8 cellular contexts compared by ENCODE assay signal in genomic region chr4:121697626-121698025, GRCh38. TPM values are rescaled to one million over a fixed set of nuclear protein-coding genes. Genes with fewer than 3 reads are reported as not detected.
DNase-seq lines count a peak whose midpoint lies in the region; ATAC-seq, FAIRE-seq and TF ChIP-seq lines count a peak whose summit lies in the region.

No MANE protein-coding gene starts in this region.

- no peak for TF ChIP-seq CTCF in HepG2 (CRISPR knock-in tag; IDR thresholded peaks at IDR 0.05)
- no peak for TF ChIP-seq CTCF in upper lobe of right lung (IDR thresholded peaks at IDR 0.05)

- H3K4me3 ChIP-seq in HepG2 (replicated peaks in 1 of 3; ENCODE audit: insufficient read depth in 1 of 3, low read depth in 2 of 3, low read length in 3 of 3) (peak overlapping the region; percentile 80 to 97 (median 97)), upper lobe of right lung (peak overlapping the region; percentile 80)

- H3K27me3 ChIP-seq in HepG2 (ENCODE audit: control insufficient read depth in 1 of 2, insufficient read depth in 2 of 2, low read length in 2 of 2) (peaks cover 0 to 17% of the 10 kb centered on the region in 2 experiments; a peak in 4 of 5 replicates), upper lobe of right lung (no peaks in the 10 kb centered on the region)

- no peak for TF ChIP-seq RAD21 in HepG2 (CRISPR knock-in tag; IDR thresholded peaks at IDR 0.05)

- no peaks in the 10 kb centered on the region; the same call in 1 of the 2 replicates for H3K9me3 ChIP-seq in HepG2 (ENCODE audit: low read length)
- no peaks in the 10 kb centered on the region for H3K9me3 ChIP-seq in upper lobe of right lung

- intact Hi-C loops in HepG2 (cut with micrococcal nuclease; ENCODE audit: unreplicated experiment) (loop anchor here (1.0 to 5.0 kb wide), 2 partner anchors 29 to 175 kb away; partner anchors contain the start of gene BBS7), upper lobe of right lung (cut with DNase I) (no loop called here)

- POLR2A ChIA-PET in HepG2 (lab: Yijun Ruan, JAX) = interaction anchor here (1.6 to 2.0 kb wide), 4 partner anchors 11 to 55 kb away, joined by 7 to 38 read pairs (median 11); no protein-coding TSS in a partner anchor

- peaks cover 15% of the 10 kb centered on the region for H4K20me1 ChIP-seq in HepG2 (ENCODE audit: insufficient read depth, low read length)

- peak; percentile 5 for DNase-seq in NCI-H748 (lab: John Stamatoyannopoulos, UW; ENCODE audit: unreplicated experiment)
- no peak for DNase-seq in NCI-H748 treated with DMSO at 0.1 percent for 48 hours (lab: John Stamatoyannopoulos, UW)
- DNase-seq in activated naive CD4-positive, alpha-beta T cell treated with anti-CD3 and anti-CD28 coated beads, Interleukin-2, amount 50 U/mL, for 72 hours (ENCODE audit: low spot score in 2 of 2) = no peak
- no peak for DNase-seq in HepG2 (ENCODE audit: low spot score)
- DNase-seq in upper lobe of right lung = no peak
- DNase-seq in cortex of kidney (lab: John Stamatoyannopoulos, UW) = no peak

- no peak for FAIRE-seq in HepG2 (lab: Jason Lieb, UNC)

- peaks cover 37% of the 10 kb centered on the region for H3K79me2 ChIP-seq in HepG2 (ENCODE audit: insufficient read depth, low read length)

- no peak overlapping the region for H2AFZ ChIP-seq in HepG2 (ENCODE audit: low read length)

- WGBS in HepG2 (ENCODE audit: low lambda C conversion rate) = 14% methylated on average over 9 of the region's 9 CpGs

- CTCF ChIA-PET in HepG2 (lab: Yijun Ruan, JAX; ENCODE audit: low intra/inter-chr PET ratio, low total read pairs) = interaction anchor here (1.0 kb wide), 1 partner anchor 29 kb away, joined by 4 read pairs; no protein-coding TSS in a partner anchor

- no peaks in the 10 kb centered on the region for H3K36me3 ChIP-seq in HepG2 (replicated peaks in 1 of 2; ENCODE audit: control insufficient read depth in 1 of 2, insufficient read depth in 2 of 2, low read length in 2 of 2)
- peaks cover 7% of the 10 kb centered on the region for H3K36me3 ChIP-seq in upper lobe of right lung

- ATAC-seq in HG03066 (IDR thresholded peaks at IDR 0.05; ENCODE audit: low read depth, unreplicated experiment) (peak; percentile 20), HepG2 (peak; percentile 11), upper lobe of right lung (no peak), HG03175 (IDR thresholded peaks at IDR 0.05; ENCODE audit: unreplicated experiment) (no peak)
- ATAC-seq in activated naive CD4-positive, alpha-beta T cell treated with anti-CD3 and anti-CD28 coated beads, Interleukin-2, amount 50 U/mL, for 72 hours = no peak

- no peaks in the 10 kb centered on the region for H3K9me3 Mint-ChIP-seq in activated naive CD4-positive, alpha-beta T cell treated with anti-CD3 and anti-CD28 coated beads, Interleukin-2, amount 50 U/mL, for 72 hours

- TF ChIP-seq POLR2A in HepG2 (IDR thresholded peaks at IDR 0.05; ENCODE audit: insufficient read depth in 1 of 2, low read depth in 2 of 2, low read length in 2 of 2) = no peak

- peak overlapping the region; percentile 91 for H3K4me2 ChIP-seq in HepG2 (ENCODE audit: low read depth, low read length)

- no peak overlapping the region for H3K27ac ChIP-seq in HepG2 (ENCODE audit: extremely low read length, insufficient read depth, low read length)
- H3K27ac ChIP-seq in upper lobe of right lung = peak overlapping the region; percentile 97

- BruUV-seq in HepG2 (replicated peaks; lab: Mats Ljungman, UMichigan) = no TSS peak

- TF ChIP-seq EP300 in HepG2 (IDR thresholded peaks at IDR 0.05; ENCODE audit: low read depth in 2 of 2, low read length in 2 of 2) = no peak
- TF ChIP-seq EP300 in HepG2 (CRISPR knock-in tag; IDR thresholded peaks at IDR 0.05; ENCODE audit: borderline replicate concordance) = no peak

- peak overlapping the region; percentile 79 to 87 for H3K27ac Mint-ChIP-seq in activated naive CD4-positive, alpha-beta T cell treated with anti-CD3 and anti-CD28 coated beads, Interleukin-2, amount 50 U/mL, for 72 hours

- H3K4me1 ChIP-seq in HepG2 (ENCODE audit: insufficient read depth, low read length) (peaks cover 39% of the 10 kb centered on the region), upper lobe of right lung (peaks cover 34% of the 10 kb centered on the region)

- peaks cover 5 to 6% of the 10 kb centered on the region in 2 donors for H3K36me3 Mint-ChIP-seq in activated naive CD4-positive, alpha-beta T cell treated with anti-CD3 and anti-CD28 coated beads, Interleukin-2, amount 50 U/mL, for 72 hours

- peak overlapping the region; percentile 88 for H3K9ac ChIP-seq in HepG2 (ENCODE audit: insufficient read depth, low read depth, low read length)

- in situ Hi-C loops in HepG2 (cut with HindIII; ENCODE audit: extremely low pct_ligation_motif_present, low pct_unique_long_range_greater_than_20kb) = no loop called here

TF ChIP-seq in HepG2, 621 proteins besides CTCF, POLR2A, EP300 and RAD21:
- no peak for TF ChIP-seq ZBTB25 (CRISPR knock-in tag; IDR thresholded peaks at IDR 0.05)
- 0 out of 2 replicates have a peak, but pooled peaks have one; percentile 58 for TF ChIP-seq CBX2 (IDR thresholded peaks at IDR 0.05; ENCODE audit: low read depth, low read length)
- no peak for TF ChIP-seq CBX2 (CRISPR knock-in tag; IDR thresholded peaks at IDR 0.05; ENCODE audit: low read depth)
- TF ChIP-seq ZMAT3 (CRISPR knock-in tag; conservative IDR thresholded peaks at IDR 0.05) = no peak
- no peak for TF ChIP-seq NR2F1 (CRISPR knock-in tag; IDR thresholded peaks at IDR 0.05)
- TF ChIP-seq KDM2A (CRISPR knock-in tag; IDR thresholded peaks at IDR 0.05; ENCODE audit: borderline replicate concordance, low read depth) = no peak
TF ChIP-seq in HepG2: peak in this region for 1.

RNA-seq across cellular contexts. Expression of gene ANXA5, which starts 0.8 kb away (rescaled TPM):
- 100 to 1,000 TPM in 1 of 2 donors, 10 to 100 TPM in 1; 82.9 to 161 TPM for total RNA-seq in activated naive CD4-positive, alpha-beta T cell treated with anti-CD3 and anti-CD28 coated beads, Interleukin-2, amount 50 U/mL, for 72 hours
- total RNA-seq in HepG2 (2016; rRNA removed; fragmentation: Illumina TruSeq; extraction: Trizol) (342 and 477 TPM in 2 replicates), upper lobe of right lung (382 TPM)
- total RNA-seq in HepG2 (2016; cell fraction: cytosol; rRNA removed; fragmentation: Illumina TruSeq; extraction: Trizol; ENCODE audit: low read depth) = 45.6 and 47.1 TPM in 2 replicates
- 351 and 486 TPM in 2 replicates for total RNA-seq in HepG2 (2016; cell fraction: insoluble cytoplasmic fraction; rRNA removed; fragmentation: Illumina TruSeq; extraction: Trizol)
- 81.7 and 82.9 TPM in 2 replicates for total RNA-seq in HepG2 (2016; cell fraction: membrane; rRNA removed; fragmentation: Illumina TruSeq; extraction: Trizol)
- 182 and 183 TPM in 2 replicates for total RNA-seq in HepG2 (2016; cell fraction: nucleus; rRNA removed; fragmentation: Illumina TruSeq; extraction: Trizol)
- 175 and 209 TPM in 2 replicates for polyA plus RNA-seq in HepG2 (2011; rRNA removed)
- 161 and 205 TPM in 2 replicates for polyA plus RNA-seq in HepG2 (2011; cell fraction: cytosol; rRNA removed)
- polyA plus RNA-seq in HepG2 (2011; cell fraction: nucleus; rRNA removed) = 114 and 117 TPM in 2 replicates
- 231 and 245 TPM in 2 replicates for polyA plus RNA-seq in HepG2 (2012)
- polyA plus RNA-seq in HepG2 (2016; cell fraction: cytosol; fragmentation: Illumina TruSeq; extraction: Trizol; ENCODE audit: low read depth) = 37.2 and 41.9 TPM in 2 replicates
- polyA plus RNA-seq in HepG2 (2016; cell fraction: insoluble cytoplasmic fraction; fragmentation: Illumina TruSeq; extraction: Trizol; ENCODE audit: low read depth) = 523 and 561 TPM in 2 replicates
- 66.0 and 66.3 TPM in 2 replicates for polyA plus RNA-seq in HepG2 (2016; cell fraction: membrane; fragmentation: Illumina TruSeq; extraction: Trizol; ENCODE audit: low read depth)
- polyA plus RNA-seq in HepG2 (2016; cell fraction: nucleus; fragmentation: Illumina TruSeq; extraction: Trizol; ENCODE audit: insufficient read depth, low read depth) = 239 and 250 TPM in 2 replicates
- 105 and 156 TPM in 2 replicates for polyA minus RNA-seq in HepG2 (2011; rRNA and poly(A)+ RNA removed; ENCODE audit: low replicate concordance)
- 270 and 336 TPM in 2 replicates for polyA minus RNA-seq in HepG2 (2011; cell fraction: cytosol; rRNA and poly(A)+ RNA removed)
- polyA minus RNA-seq in HepG2 (2011; cell fraction: nucleus; rRNA and poly(A)+ RNA removed) = 156 and 160 TPM in 2 replicates

Comparison
In these comparisons a context has a peak if more than half of its experiments do, and no peak if none do; other contexts are left out.
1. ATAC-seq: peak in HG03066 (single experiment) and HepG2 (single experiment); none in activated naive CD4-positive, alpha-beta T cell treated with anti-CD3 and anti-CD28 coated beads, Interleukin-2, amount 50 U/mL, for 72 hours (0 of 2), upper lobe of right lung (single experiment) and HG03175 (single experiment).